In the genomic region with DNA sequence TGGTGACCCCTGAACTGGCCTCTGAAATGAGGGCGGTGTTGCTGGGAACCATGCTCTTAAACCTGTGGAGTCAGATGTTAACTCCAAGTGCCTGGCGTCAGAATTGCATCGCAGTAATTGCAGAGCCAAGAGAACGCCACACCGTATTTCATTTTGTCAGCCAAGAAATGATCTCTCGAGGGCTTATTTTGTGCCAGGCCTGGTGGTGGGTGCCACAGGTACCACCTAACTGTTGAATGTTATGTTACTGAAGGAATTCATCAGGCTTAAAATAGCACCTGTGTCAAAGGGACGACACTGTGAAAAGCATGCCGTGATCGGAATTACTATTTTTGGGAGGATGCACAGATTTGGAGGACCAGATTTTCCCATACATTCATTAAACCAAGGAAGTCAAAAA, we compare ENCODE assay signal across 7 cellular contexts.
"Had no signal": no experiment of that assay in that cellular context is flagged by ENCODE, and none has a peak within 500 bp of the region (broad histone marks: within the 10 kb centered on the region; RNA-seq: fewer than 3 reads in every experiment).

No MANE protein-coding gene starts in this region.

- DNase-seq: GF-D8 had no signal

- H3K4me3 ChIP-seq: GM12878 had no signal

- FAIRE-seq: G401.6, GM12878, GM12891, GM12892, GM18507, GM19239 had no signal
